In genomic region chr13:58081301-58081820, GRCh38 we compare ENCODE assay signal across 17 cellular contexts.
DNase-seq lines count a peak whose midpoint lies in the region; ATAC-seq and TF ChIP-seq lines count a peak whose summit lies in the region.
"Had no signal": no experiment of that assay in that cellular context is flagged by ENCODE, and none has a peak within 500 bp of the region (broad histone marks: within the 10 kb centered on the region; RNA-seq: fewer than 3 reads in every experiment).

No MANE protein-coding gene starts in this region.

- H3K56ac ChIP-seq in H9 (ENCODE audit: insufficient read length, low read depth, low read length) = no peak overlapping the region

- no peak overlapping the region for H4K91ac ChIP-seq in H9 (ENCODE audit: insufficient read length, low read depth, low read length)

- H3K4me1 Mint-ChIP-seq in H9 = peaks cover 13 to 14% of the 10 kb centered on the region in 2 experiments
- H3K4me1 Mint-ChIP-seq: CD4-positive, alpha-beta memory T cell had no signal

- H3K9me3 ChIP-seq in H9 (ENCODE audit: control insufficient read depth, low read depth, low read length) (no peaks in the 10 kb centered on the region), SJCRH30 (replicated peaks) (no peaks in the 10 kb centered on the region)
- H3K9me3 ChIP-seq: BE2C had no signal

- no peak overlapping the region for H4K5ac ChIP-seq in H9 (ENCODE audit: insufficient read length, low read depth, low read length)

- no peaks in the 10 kb centered on the region for H3K36me3 ChIP-seq in SJCRH30
- H3K36me3 ChIP-seq: BE2C had no signal

- H3K4me3 Mint-ChIP-seq in H9 = no peak overlapping the region
- H3K4me3 Mint-ChIP-seq: CD4-positive, alpha-beta memory T cell had no signal

- no peak overlapping the region for H2AK5ac ChIP-seq in H9 (ENCODE audit: insufficient read length, low read length)

- no peak overlapping the region for H3T11ph ChIP-seq in H9 (ENCODE audit: low read length)

- H3K4ac ChIP-seq in H9 (ENCODE audit: low read depth, low read length) = no peak overlapping the region

- no peak overlapping the region for H4K8ac ChIP-seq in H9 (replicated peaks; ENCODE audit: insufficient read length, low read depth, low read length)

- no peak overlapping the region for H3K4me3 ChIP-seq in SJCRH30
- H3K4me3 ChIP-seq: K562 had no signal

- H3K23ac ChIP-seq in H9 (ENCODE audit: insufficient read length, low read depth, low read length) = no peak overlapping the region

- H2BK12ac ChIP-seq in H9 (ENCODE audit: insufficient read length, low read depth, low read length) = no peak overlapping the region

- no peak overlapping the region for H2BK120ac ChIP-seq in H9 (ENCODE audit: low read depth, low read length, poor library complexity, severe bottlenecking)

- no peak overlapping the region for H2BK5ac ChIP-seq in H9 (ENCODE audit: insufficient read length, low read length)

- no peak overlapping the region for H3K14ac ChIP-seq in H9 (ENCODE audit: insufficient read depth, low read length)

- ATAC-seq in GM19463 (IDR thresholded peaks at IDR 0.05; ENCODE audit: unreplicated experiment) = no peak
- ATAC-seq: K562 had no signal

- no peaks in the 10 kb centered on the region for H3K79me1 ChIP-seq in H9 (ENCODE audit: insufficient read depth, low read depth, low read length, poor library complexity, severe bottlenecking)

- no peaks in the 10 kb centered on the region for H3K9me3 Mint-ChIP-seq in H9

- H3K79me2 ChIP-seq in H9 (ENCODE audit: insufficient read depth, low read length) = no peaks in the 10 kb centered on the region

- no peak overlapping the region for H2BK20ac ChIP-seq in H9 (ENCODE audit: low read depth, low read length, poor library complexity, severe bottlenecking)

- no peak overlapping the region for H3K9ac ChIP-seq in H9 (ENCODE audit: extremely low read depth, insufficient read length, low read length)

- no peaks in the 10 kb centered on the region for H4K20me1 ChIP-seq in H9 (ENCODE audit: control insufficient read depth, insufficient read depth, insufficient read length)

- H3K27me3 ChIP-seq in H9 (ENCODE audit: insufficient read depth, low read length) (no peaks in the 10 kb centered on the region), SJCRH30 (no peaks in the 10 kb centered on the region)
- H3K27me3 ChIP-seq: BE2C had no signal

- DNase-seq in D341Med (ENCODE audit: low spot score) (peak; percentile 55), H9 (no peak), NCI-H524 (lab: John Stamatoyannopoulos, UW) (peak; percentile 1 to 54), SJCRH30 (peak; percentile 24 to 57), DMS79 (lab: John Stamatoyannopoulos, UW) (no peak), cerebellar cortex (ENCODE audit: low spot score) (no peak), C1 segment of cervical spinal cord (lab: John Stamatoyannopoulos, UW) (no peak)
- DNase-seq: 8988T; BE2C; CD4-positive, alpha-beta memory T cell; DMS 273 treated with DMSO at 0.1 percent for 48 hours; DMS53; HCEC 1CT; IMR-90 had no signal

- H3K18ac ChIP-seq in H9 (ENCODE audit: insufficient read length, low read depth, low read length) = no peak overlapping the region

- no peaks in the 10 kb centered on the region for H3K36me3 Mint-ChIP-seq in H9 (ENCODE audit: insufficient read depth in 1 of 3, low read depth in 3 of 3)
- H3K36me3 Mint-ChIP-seq: CD4-positive, alpha-beta memory T cell had no signal

- no peaks in the 10 kb centered on the region for H3K27me3 Mint-ChIP-seq in H9 (ENCODE audit: low read depth)
- H3K27me3 Mint-ChIP-seq: CD4-positive, alpha-beta memory T cell had no signal

- H3K4me2 ChIP-seq in H9 (ENCODE audit: insufficient read depth, insufficient read length, low read length) = no peak overlapping the region

- H3K27ac ChIP-seq in H9 (ENCODE audit: insufficient read length, low read depth, low read length) (no peak overlapping the region), SJCRH30 (no peak overlapping the region)
- H3K27ac ChIP-seq: C4-2B had no signal

- no peak for TF ChIP-seq CTCF in H9 (conservative IDR thresholded peaks at IDR 0.05)

- no peak overlapping the region for H2AFZ ChIP-seq in H9 (ENCODE audit: low read length)

- H3K27ac Mint-ChIP-seq in H9 = peak overlapping the region in 2 of 3 experiments; percentile 68 to 91; a peak in 4 of 7 replicates
- H3K27ac Mint-ChIP-seq: CD4-positive, alpha-beta memory T cell had no signal

- no peaks in the 10 kb centered on the region for H3K23me2 ChIP-seq in H9 (ENCODE audit: insufficient read length, low read depth, low read length, poor library complexity, severe bottlenecking)

- H3K4me1 ChIP-seq in H9 (ENCODE audit: insufficient read depth, low read length) (no peaks in the 10 kb centered on the region; the same call in 1 of the 2 replicates), SJCRH30 (peaks cover 11% of the 10 kb centered on the region)
- H3K4me1 ChIP-seq: BE2C had no signal

- H2BK15ac ChIP-seq in H9 (ENCODE audit: low read depth, low read length) = no peak overlapping the region

- WGBS in H9 (ENCODE audit: extremely low coverage, insufficient read length, low lambda C conversion rate) = no CpG with 5 or more reads among the region's 3 CpGs

Comparison
In these comparisons a context has a peak if more than half of its experiments do, and no peak if none do; other contexts are left out.
1. DNase-seq: peak in D341Med (single experiment), NCI-H524 (2 of 2) and SJCRH30 (2 of 2); none in H9 (single experiment), DMS79 (single experiment), cerebellar cortex (single experiment) and C1 segment of cervical spinal cord (0 of 14).